15 cellular contexts compared by ENCODE assay signal in genomic region chr3:177475266-177475665, GRCh38.
"Had no signal": no experiment of that assay in that cellular context is flagged by ENCODE, and none has a peak within 500 bp of the region (broad histone marks: within the 10 kb centered on the region; RNA-seq: fewer than 3 reads in every experiment).

No MANE protein-coding gene starts in this region.

- H3K4me1 Mint-ChIP-seq: activated naive CD8-positive, alpha-beta T cell treated with anti-CD3 and anti-CD28 coated beads, Interleukin-2, amount 10 ng/mL, durations not matched to agents 7 days and 5 days had no signal

- H3K27ac ChIP-seq: lower lobe of right lung, vagina had no signal

- H3K27me3 ChIP-seq: vagina had no signal

- H3K27ac Mint-ChIP-seq: activated CD8-positive, alpha-beta T cell treated with anti-CD3 and anti-CD28 coated beads for 36 hours; activated naive CD8-positive, alpha-beta T cell treated with anti-CD3 and anti-CD28 coated beads, Interleukin-2, amount 10 ng/mL, durations not matched to agents 7 days and 5 days; activated T-cell treated with anti-CD3 and anti-CD28 coated beads, Interleukin-2, amount 50 U/mL, for 72 hours had no signal

- H3K9me3 ChIP-seq: lower lobe of right lung, prostate gland, vagina had no signal

- H3K36me3 ChIP-seq: lower lobe of right lung, prostate gland, vagina had no signal

- H3K4me3 Mint-ChIP-seq: activated CD8-positive, alpha-beta T cell treated with anti-CD3 and anti-CD28 coated beads for 36 hours; activated naive CD8-positive, alpha-beta T cell treated with anti-CD3 and anti-CD28 coated beads, Interleukin-2, amount 10 ng/mL, durations not matched to agents 7 days and 5 days; activated T-cell treated with anti-CD3 and anti-CD28 coated beads, Interleukin-2, amount 50 U/mL, for 72 hours; naive B cell had no signal

- DNase-seq: activated CD8-positive, alpha-beta memory T cell treated with anti-CD3 and anti-CD28 coated beads, Interleukin-2, amount 50 U/mL, for 4 hours; activated CD8-positive, alpha-beta T cell treated with anti-CD3 and anti-CD28 coated beads for 36 hours; activated naive CD8-positive, alpha-beta T cell treated with anti-CD3 and anti-CD28 coated beads, Interleukin-2, amount 10 ng/mL, durations not matched to agents 7 days and 5 days; activated T-cell treated with anti-CD3 and anti-CD28 coated beads, Interleukin-2, amount 50 U/mL, for 72 hours; anterior cingulate cortex; dermis blood vessel endothelial cell; hypothalamus; lower lobe of right lung; midbrain; naive B cell; stimulated activated CD4-positive, alpha-beta T cell treated with anti-CD3 and anti-CD28 coated beads, Interleukin-2, amount 100 ng/mL, for 48 hours; stimulated activated naive CD8-positive, alpha-beta T cell treated with anti-CD3 and anti-CD28 coated beads, Interleukin-15, Interleukin-2, amounts not matched to agents 100 U/mL and 50 U/mL, for 24 hours; T-helper 9 cell had no signal

- ATAC-seq: activated CD8-positive, alpha-beta T cell treated with anti-CD3 and anti-CD28 coated beads for 36 hours; activated T-cell treated with anti-CD3 and anti-CD28 coated beads, Interleukin-2, amount 50 U/mL, for 72 hours; lower lobe of right lung; stimulated activated naive CD8-positive, alpha-beta T cell treated with anti-CD3 and anti-CD28 coated beads, Interleukin-15, Interleukin-2, amounts not matched to agents 100 U/mL and 50 U/mL, for 24 hours had no signal

- H3K36me3 Mint-ChIP-seq: naive B cell had no signal

- H3K27me3 Mint-ChIP-seq: activated CD8-positive, alpha-beta T cell treated with anti-CD3 and anti-CD28 coated beads for 36 hours; activated naive CD8-positive, alpha-beta T cell treated with anti-CD3 and anti-CD28 coated beads, Interleukin-2, amount 10 ng/mL, durations not matched to agents 7 days and 5 days; naive B cell had no signal

- H3K9me3 Mint-ChIP-seq: activated CD8-positive, alpha-beta T cell treated with anti-CD3 and anti-CD28 coated beads for 36 hours; activated T-cell treated with anti-CD3 and anti-CD28 coated beads, Interleukin-2, amount 50 U/mL, for 72 hours had no signal

- H3K4me3 ChIP-seq: lower lobe of right lung, prostate gland, vagina had no signal
